ENCODE assay signal across 14 cellular contexts in genomic region chr11:60455531-60456042, GRCh38. TPM values are rescaled to one million over a fixed set of nuclear protein-coding genes. Genes with fewer than 3 reads are reported as not detected.
DNase-seq lines count a peak whose midpoint lies in the region; ATAC-seq and TF ChIP-seq lines count a peak whose summit lies in the region.
"Had no signal": no experiment of that assay in that cellular context is flagged by ENCODE, and none has a peak within 500 bp of the region (broad histone marks: within the 10 kb centered on the region; RNA-seq: fewer than 3 reads in every experiment).

MS4A1 (plus strand) TSS chr11:60455847; CDS start chr11:60462375, 6,528 bp downstream.

- CTCF ChIA-PET in activated naive CD4-positive, alpha-beta T cell treated with anti-CD3 and anti-CD28 coated beads, Interleukin-2, amount 10 ng/mL, durations not matched to agents 7 days and 5 days (lab: Charles Lee), result interaction anchor here (0.6 to 0.9 kb wide), 2 partner anchors 30 to 110 kb away, joined by 3 read pairs; no protein-coding TSS in a partner anchor

- no peak within 1 kb of the TSS for H3K27ac ChIP-seq in foreskin keratinocyte
- H3K27ac ChIP-seq: A549 had no signal

- peaks cover 10% of the 10 kb centered on the region for H3K4me1 Mint-ChIP-seq in activated T-cell treated with anti-CD3 and anti-CD28 coated beads, Interleukin-2, amount 50 U/mL, for 4 hours (ENCODE audit: low read depth)
- H3K4me1 Mint-ChIP-seq in activated T-cell treated with anti-CD3 and anti-CD28 coated beads, Interleukin-2, amount 50 U/mL, for 24 hours (ENCODE audit: low read depth), result peaks cover 11% of the 10 kb centered on the region
- H3K4me1 Mint-ChIP-seq in activated naive CD4-positive, alpha-beta T cell treated with anti-CD3 and anti-CD28 coated beads, Interleukin-2, amount 10 ng/mL, durations not matched to agents 7 days and 5 days, result no peaks in the 10 kb centered on the region

- no peak within 1 kb of the TSS for H3K27ac Mint-ChIP-seq in activated T-cell treated with anti-CD3 and anti-CD28 coated beads, Interleukin-2, amount 50 U/mL, for 24 hours
- no peak within 1 kb of the TSS for H3K27ac Mint-ChIP-seq in activated naive CD4-positive, alpha-beta T cell treated with anti-CD3 and anti-CD28 coated beads, Interleukin-2, amount 10 ng/mL, durations not matched to agents 7 days and 5 days
- H3K27ac Mint-ChIP-seq: progenitor cell of endocrine pancreas had no signal

- H3K36me3 Mint-ChIP-seq in activated T-cell treated with anti-CD3 and anti-CD28 coated beads, Interleukin-2, amount 50 U/mL, for 4 hours (ENCODE audit: insufficient read depth), result no peaks in the 10 kb centered on the region
- H3K36me3 Mint-ChIP-seq in activated T-cell treated with anti-CD3 and anti-CD28 coated beads, Interleukin-2, amount 50 U/mL, for 24 hours (ENCODE audit: low read depth), result no peaks in the 10 kb centered on the region
- no peaks in the 10 kb centered on the region for H3K36me3 Mint-ChIP-seq in activated naive CD4-positive, alpha-beta T cell treated with anti-CD3 and anti-CD28 coated beads, Interleukin-2, amount 10 ng/mL, durations not matched to agents 7 days and 5 days

- no peak for ATAC-seq in activated T-cell treated with anti-CD3 and anti-CD28 coated beads, Interleukin-2, amount 50 U/mL, for 4 hours
- ATAC-seq in HG02571 (IDR thresholded peaks at IDR 0.05; ENCODE audit: unreplicated experiment), result peak; percentile 86
- peak; percentile 63 for ATAC-seq in HG03469 (IDR thresholded peaks at IDR 0.05; ENCODE audit: unreplicated experiment)
- no peak for ATAC-seq in foreskin keratinocyte
- ATAC-seq: A549, SK-N-SH treated with all-trans-retinoic acid at 6 μM for 48 hours had no signal

- TF ChIP-seq CTCF in foreskin keratinocyte (conservative IDR thresholded peaks at IDR 0.05), result no peak

- peak within 1 kb of the TSS; percentile 58 for H3K4me3 Mint-ChIP-seq in activated T-cell treated with anti-CD3 and anti-CD28 coated beads, Interleukin-2, amount 50 U/mL, for 4 hours
- no peak within 1 kb of the TSS for H3K4me3 Mint-ChIP-seq in activated T-cell treated with anti-CD3 and anti-CD28 coated beads, Interleukin-2, amount 50 U/mL, for 24 hours
- no peak within 1 kb of the TSS for H3K4me3 Mint-ChIP-seq in activated naive CD4-positive, alpha-beta T cell treated with anti-CD3 and anti-CD28 coated beads, Interleukin-2, amount 10 ng/mL, durations not matched to agents 7 days and 5 days

- no peaks in the 10 kb centered on the region for H3K4me1 ChIP-seq in foreskin keratinocyte
- H3K4me1 ChIP-seq: A549 had no signal

- H3K27me3 Mint-ChIP-seq in activated T-cell treated with anti-CD3 and anti-CD28 coated beads, Interleukin-2, amount 50 U/mL, for 4 hours (ENCODE audit: low read depth), result peaks cover 2% of the 10 kb centered on the region
- peaks cover 6% of the 10 kb centered on the region for H3K27me3 Mint-ChIP-seq in activated T-cell treated with anti-CD3 and anti-CD28 coated beads, Interleukin-2, amount 50 U/mL, for 24 hours
- H3K27me3 Mint-ChIP-seq in activated naive CD4-positive, alpha-beta T cell treated with anti-CD3 and anti-CD28 coated beads, Interleukin-2, amount 10 ng/mL, durations not matched to agents 7 days and 5 days, result peaks cover 7% of the 10 kb centered on the region

- no peaks in the 10 kb centered on the region for H3K9me3 Mint-ChIP-seq in activated T-cell treated with anti-CD3 and anti-CD28 coated beads, Interleukin-2, amount 50 U/mL, for 4 hours
- no peaks in the 10 kb centered on the region for H3K9me3 Mint-ChIP-seq in activated T-cell treated with anti-CD3 and anti-CD28 coated beads, Interleukin-2, amount 50 U/mL, for 24 hours
- peaks cover 1% of the 10 kb centered on the region for H3K9me3 Mint-ChIP-seq in activated naive CD4-positive, alpha-beta T cell treated with anti-CD3 and anti-CD28 coated beads, Interleukin-2, amount 10 ng/mL, durations not matched to agents 7 days and 5 days

- DNase-seq in activated T-cell treated with anti-CD3 and anti-CD28 coated beads, Interleukin-2, amount 50 U/mL, for 4 hours, result no peak
- DNase-seq in activated T-cell treated with anti-CD3 and anti-CD28 coated beads, Interleukin-2, amount 50 U/mL, for 24 hours, result no peak
- DNase-seq in SW 1271 (lab: John Stamatoyannopoulos, UW) (no peak), NCI-H2227 treated with DMSO at 0.1 percent for 48 hours (lab: John Stamatoyannopoulos, UW) (no peak), foreskin keratinocyte (no peak)
- no peak for DNase-seq in activated naive CD4-positive, alpha-beta T cell treated with anti-CD3 and anti-CD28 coated beads, Interleukin-2, amount 10 ng/mL, durations not matched to agents 7 days and 5 days
- DNase-seq: activated T-cell treated with anti-CD3 and anti-CD28 coated beads for 4 hours, NCI-H1105 had no signal

- H3K27me3 ChIP-seq in foreskin keratinocyte, result no peaks in the 10 kb centered on the region

RNA-seq across cellular contexts. Expression of gene MS4A1, which starts in this region (rescaled TPM):
- total RNA-seq in activated T-cell treated with anti-CD3 and anti-CD28 coated beads, Interleukin-2, amount 50 U/mL, for 4 hours, result 1 to 10 TPM in 2 of 3 donors, under 1 TPM in 1; 0.94 to 5.5 (median 1.4) TPM
- total RNA-seq in foreskin keratinocyte, result not detected in 2 replicates
- not detected in 2 replicates for polyA plus RNA-seq in foreskin keratinocyte
- total RNA-seq: dermis microvascular lymphatic vessel endothelial cell, progenitor cell of endocrine pancreas had no signal
- polyA plus RNA-seq: A549 had no signal

Comparison
In these comparisons a context has a peak if more than half of its experiments do, and no peak if none do; other contexts are left out.
1. ATAC-seq: peak in HG02571 (single experiment) and HG03469 (single experiment); none in activated T-cell treated with anti-CD3 and anti-CD28 coated beads, Interleukin-2, amount 50 U/mL, for 4 hours (0 of 2) and foreskin keratinocyte (single experiment).